16 cellular contexts compared by ENCODE assay signal in genomic region chr2:74086001-74086400, GRCh38.
"Had no signal": no experiment of that assay in that cellular context is flagged by ENCODE, and none has a peak within 500 bp of the region (broad histone marks: within the 10 kb centered on the region; RNA-seq: fewer than 3 reads in every experiment).

No MANE protein-coding gene starts in this region.

- H3K4me1 ChIP-seq: upper lobe of left lung, uterus had no signal

- H3K36me3 Mint-ChIP-seq: natural killer cell had no signal

- ATAC-seq: esophagus mucosa; left colon; natural killer cell; right cardiac atrium; stimulated activated memory B cell treated with anti-CD40 and anti-IgM and Interleukin-4, amounts not matched to agents 10 μg/mL and 1 μg/mL and 100 μg/mL, for 72 hours had no signal

- H3K4me3 Mint-ChIP-seq: natural killer cell; neural crest cell; stimulated activated memory B cell treated with anti-CD40 and anti-IgM and Interleukin-4, amounts not matched to agents 10 μg/mL and 1 μg/mL and 100 μg/mL, for 72 hours had no signal

- H3K36me3 ChIP-seq: ovary, uterus had no signal

- FAIRE-seq: endometrium, frontal cortex had no signal

- H3K27me3 Mint-ChIP-seq: progenitor cell of endocrine pancreas; stimulated activated memory B cell treated with anti-CD40 and anti-IgM and Interleukin-4, amounts not matched to agents 10 μg/mL and 1 μg/mL and 100 μg/mL, for 72 hours had no signal

- H3K9me3 ChIP-seq: ovary, upper lobe of left lung, uterus had no signal

- H3K4me1 Mint-ChIP-seq: neural crest cell had no signal

- DNase-seq: effector memory CD4-positive, alpha-beta T cell; left colon; mammary epithelial cell; natural killer cell; ovary; right cardiac atrium; stimulated activated CD4-positive, alpha-beta T cell treated with anti-CD3 and anti-CD28 coated beads, Interleukin-4, amount 100 ng/mL, for 1 hour; stimulated activated CD8-positive, alpha-beta memory T cell treated with anti-CD3 and anti-CD28 coated beads, Interleukin-4, amount 100 ng/mL, for 48 hours; upper lobe of left lung; uterus had no signal

- H3K4me3 ChIP-seq: ovary, upper lobe of left lung, uterus had no signal

- H3K27me3 ChIP-seq: ovary, upper lobe of left lung, uterus had no signal

- H3K27ac ChIP-seq: ovary, upper lobe of left lung, uterus had no signal

- H3K9me3 Mint-ChIP-seq: natural killer cell; neural crest cell; stimulated activated memory B cell treated with anti-CD40 and anti-IgM and Interleukin-4, amounts not matched to agents 10 μg/mL and 1 μg/mL and 100 μg/mL, for 72 hours had no signal

- H3K27ac Mint-ChIP-seq: stimulated activated memory B cell treated with anti-CD40 and anti-IgM and Interleukin-4, amounts not matched to agents 10 μg/mL and 1 μg/mL and 100 μg/mL, for 72 hours had no signal
